ENCODE assay signal across 1 cellular context in the genomic region with DNA sequence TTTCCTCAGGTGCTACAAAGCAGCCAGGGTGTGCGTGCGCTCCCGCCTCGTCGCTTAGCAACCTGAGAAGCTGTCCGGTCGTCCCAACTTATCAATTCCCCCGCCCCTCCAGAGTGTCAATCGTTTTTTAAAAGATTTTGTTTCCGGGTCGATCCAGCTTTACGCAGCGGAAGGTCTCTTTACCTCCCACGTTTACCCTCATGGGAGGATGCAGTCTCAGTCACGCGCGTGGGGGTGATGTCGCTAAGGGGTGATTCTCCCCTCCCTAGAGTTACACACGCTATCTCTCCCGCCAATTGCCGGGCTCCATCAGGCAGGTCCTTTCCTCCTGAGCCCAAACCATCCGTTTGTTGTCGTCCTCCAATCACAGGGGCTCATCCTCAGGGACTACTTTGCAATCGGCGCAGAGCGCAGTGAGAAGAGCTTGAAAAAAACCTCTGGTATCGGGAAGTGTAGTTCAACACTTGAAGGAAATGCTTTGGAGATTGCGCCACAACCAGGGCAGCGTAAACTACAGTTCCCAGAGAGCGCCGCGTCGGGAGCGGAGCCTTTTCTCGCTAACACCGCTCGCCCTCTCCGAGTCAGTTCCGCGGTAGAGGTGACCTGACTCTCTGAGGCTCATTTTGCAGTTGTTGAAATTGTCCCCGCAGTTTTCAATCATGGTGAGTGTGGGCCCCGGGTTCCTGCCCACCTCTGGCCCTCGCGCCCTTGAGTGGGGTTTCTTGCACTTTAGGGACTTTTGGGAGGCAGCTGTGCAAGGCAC.
TF ChIP-seq lines count a peak whose summit lies in the region.

TSS of gene MDH1 (plus strand) at position 579 of the 763 bp plus-strand sequence. CDS start at position 660, 81 bp downstream.
TSS of gene WDPCP (minus strand) at position 93 of the 763 bp plus-strand sequence. CDS start 206 bp downstream, outside the sequence.

TF ChIP-seq in K562, 482 proteins besides CTCF, POLR2A, EP300 and RAD21 (continued from another document and continues in another):
- TF ChIP-seq, protein P1, sequence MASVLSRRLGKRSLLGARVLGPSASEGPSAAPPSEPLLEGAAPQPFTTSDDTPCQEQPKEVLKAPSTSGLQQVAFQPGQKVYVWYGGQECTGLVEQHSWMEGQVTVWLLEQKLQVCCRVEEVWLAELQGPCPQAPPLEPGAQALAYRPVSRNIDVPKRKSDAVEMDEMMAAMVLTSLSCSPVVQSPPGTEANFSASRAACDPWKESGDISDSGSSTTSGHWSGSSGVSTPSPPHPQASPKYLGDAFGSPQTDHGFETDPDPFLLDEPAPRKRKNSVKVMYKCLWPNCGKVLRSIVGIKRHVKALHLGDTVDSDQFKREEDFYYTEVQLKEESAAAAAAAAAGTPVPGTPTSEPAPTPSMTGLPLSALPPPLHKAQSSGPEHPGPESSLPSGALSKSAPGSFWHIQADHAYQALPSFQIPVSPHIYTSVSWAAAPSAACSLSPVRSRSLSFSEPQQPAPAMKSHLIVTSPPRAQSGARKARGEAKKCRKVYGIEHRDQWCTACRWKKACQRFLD (CRISPR knock-in tag; IDR thresholded peaks at IDR 0.05), result peak; percentile 95
- no peak for TF ChIP-seq ZSCAN32 (CRISPR knock-in tag; IDR thresholded peaks at IDR 0.05)
- no peak for TF ChIP-seq ZFP91 (CRISPR knock-in tag; IDR thresholded peaks at IDR 0.05)
- TF ChIP-seq ZNF551 (CRISPR knock-in tag; IDR thresholded peaks at IDR 0.05), result no peak
- no peak for TF ChIP-seq ERF (CRISPR knock-in tag; IDR thresholded peaks at IDR 0.05)
- TF ChIP-seq, protein P2, sequence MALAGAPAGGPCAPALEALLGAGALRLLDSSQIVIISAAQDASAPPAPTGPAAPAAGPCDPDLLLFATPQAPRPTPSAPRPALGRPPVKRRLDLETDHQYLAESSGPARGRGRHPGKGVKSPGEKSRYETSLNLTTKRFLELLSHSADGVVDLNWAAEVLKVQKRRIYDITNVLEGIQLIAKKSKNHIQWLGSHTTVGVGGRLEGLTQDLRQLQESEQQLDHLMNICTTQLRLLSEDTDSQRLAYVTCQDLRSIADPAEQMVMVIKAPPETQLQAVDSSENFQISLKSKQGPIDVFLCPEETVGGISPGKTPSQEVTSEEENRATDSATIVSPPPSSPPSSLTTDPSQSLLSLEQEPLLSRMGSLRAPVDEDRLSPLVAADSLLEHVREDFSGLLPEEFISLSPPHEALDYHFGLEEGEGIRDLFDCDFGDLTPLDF (CRISPR knock-in tag; IDR thresholded peaks at IDR 0.05), result peak; percentile 62; the same call in 1 of the 2 replicates
- no peak for TF ChIP-seq MEIS2 (IDR thresholded peaks at IDR 0.05; ENCODE audit: partially characterized antibody)
- TF ChIP-seq SPI1 (IDR thresholded peaks at IDR 0.05; ENCODE audit: borderline replicate concordance, low read depth, low read length), result no peak
- TF ChIP-seq ZNF274 (IDR thresholded peaks at IDR 0.05; ENCODE audit: borderline replicate concordance, low read depth, low read length), result no peak
- no peak for TF ChIP-seq ZNF586 (CRISPR knock-in tag; conservative IDR thresholded peaks at IDR 0.05)
- TF ChIP-seq, protein P3, sequence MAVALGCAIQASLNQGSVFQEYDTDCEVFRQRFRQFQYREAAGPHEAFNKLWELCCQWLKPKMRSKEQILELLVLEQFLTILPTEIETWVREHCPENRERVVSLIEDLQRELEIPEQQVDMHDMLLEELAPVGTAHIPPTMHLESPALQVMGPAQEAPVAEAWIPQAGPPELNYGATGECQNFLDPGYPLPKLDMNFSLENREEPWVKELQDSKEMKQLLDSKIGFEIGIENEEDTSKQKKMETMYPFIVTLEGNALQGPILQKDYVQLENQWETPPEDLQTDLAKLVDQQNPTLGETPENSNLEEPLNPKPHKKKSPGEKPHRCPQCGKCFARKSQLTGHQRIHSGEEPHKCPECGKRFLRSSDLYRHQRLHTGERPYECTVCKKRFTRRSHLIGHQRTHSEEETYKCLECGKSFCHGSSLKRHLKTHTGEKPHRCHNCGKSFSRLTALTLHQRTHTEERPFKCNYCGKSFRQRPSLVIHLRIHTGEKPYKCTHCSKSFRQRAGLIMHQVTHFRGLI (CRISPR knock-in tag; IDR thresholded peaks at IDR 0.05), result peak; percentile 74; the same call in 1 of the 2 replicates
- TF ChIP-seq TCF7L2 (IDR thresholded peaks at IDR 0.05; ENCODE audit: low read depth, low read length), result no peak
- TF ChIP-seq ZNF232 (CRISPR knock-in tag; IDR thresholded peaks at IDR 0.05), result no peak
- TF ChIP-seq POLR2AphosphoS5 (IDR thresholded peaks at IDR 0.05; ENCODE audit: control insufficient read depth, insufficient read depth, low read depth, low read length), result peak; percentile 84
- TF ChIP-seq, protein P4, sequence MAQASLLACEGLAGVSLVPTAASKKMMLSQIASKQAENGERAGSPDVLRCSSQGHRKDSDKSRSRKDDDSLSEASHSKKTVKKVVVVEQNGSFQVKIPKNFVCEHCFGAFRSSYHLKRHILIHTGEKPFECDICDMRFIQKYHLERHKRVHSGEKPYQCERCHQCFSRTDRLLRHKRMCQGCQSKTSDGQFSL (CRISPR knock-in tag; IDR thresholded peaks at IDR 0.05), result 0 out of 2 replicates have a peak, but pooled peaks have one; percentile 42
- TF ChIP-seq, protein P4 (tag; IDR thresholded peaks at IDR 0.05), result peak in 1 of 2 experiments; percentile 66; a peak in 1 of 4 replicates
- TF ChIP-seq CSDE1 (IDR thresholded peaks at IDR 0.05), result no peak
- TF ChIP-seq ZKSCAN8 (CRISPR knock-in tag; IDR thresholded peaks at IDR 0.05), result 0 out of 2 replicates have a peak, but pooled peaks have one; percentile 37
- TF ChIP-seq CBFB (CRISPR knock-in tag; IDR thresholded peaks at IDR 0.05), result 0 out of 2 replicates have a peak, but pooled peaks have one; percentile 30
- TF ChIP-seq STAT5B (CRISPR knock-in tag; IDR thresholded peaks at IDR 0.05), result no peak
- TF ChIP-seq TRIM28 (IDR thresholded peaks at IDR 0.05), result no peak
- TF ChIP-seq CHD1 (IDR thresholded peaks at IDR 0.05; ENCODE audit: low read length), result no peak
- TF ChIP-seq, protein P5, sequence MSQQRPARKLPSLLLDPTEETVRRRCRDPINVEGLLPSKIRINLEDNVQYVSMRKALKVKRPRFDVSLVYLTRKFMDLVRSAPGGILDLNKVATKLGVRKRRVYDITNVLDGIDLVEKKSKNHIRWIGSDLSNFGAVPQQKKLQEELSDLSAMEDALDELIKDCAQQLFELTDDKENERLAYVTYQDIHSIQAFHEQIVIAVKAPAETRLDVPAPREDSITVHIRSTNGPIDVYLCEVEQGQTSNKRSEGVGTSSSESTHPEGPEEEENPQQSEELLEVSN (IDR thresholded peaks at IDR 0.05; ENCODE audit: borderline replicate concordance in 1 of 2, extremely low read depth in 1 of 2, insufficient read depth in 1 of 2, insufficient read length in 1 of 2, low read depth in 1 of 2, low read length in 1 of 2, poor library complexity in 1 of 2, severe bottlenecking in 1 of 2), result peak in 1 of 2 experiments; percentile 21
- no peak for TF ChIP-seq ZFP1 (CRISPR knock-in tag; IDR thresholded peaks at IDR 0.05)
- TF ChIP-seq GTF2E2 (tag; IDR thresholded peaks at IDR 0.05), result no peak; the same call in 1 of the 2 replicates
- peak; percentile 89 for TF ChIP-seq TAF9B (IDR thresholded peaks at IDR 0.05; ENCODE audit: partially characterized antibody)
- TF ChIP-seq, protein P6, sequence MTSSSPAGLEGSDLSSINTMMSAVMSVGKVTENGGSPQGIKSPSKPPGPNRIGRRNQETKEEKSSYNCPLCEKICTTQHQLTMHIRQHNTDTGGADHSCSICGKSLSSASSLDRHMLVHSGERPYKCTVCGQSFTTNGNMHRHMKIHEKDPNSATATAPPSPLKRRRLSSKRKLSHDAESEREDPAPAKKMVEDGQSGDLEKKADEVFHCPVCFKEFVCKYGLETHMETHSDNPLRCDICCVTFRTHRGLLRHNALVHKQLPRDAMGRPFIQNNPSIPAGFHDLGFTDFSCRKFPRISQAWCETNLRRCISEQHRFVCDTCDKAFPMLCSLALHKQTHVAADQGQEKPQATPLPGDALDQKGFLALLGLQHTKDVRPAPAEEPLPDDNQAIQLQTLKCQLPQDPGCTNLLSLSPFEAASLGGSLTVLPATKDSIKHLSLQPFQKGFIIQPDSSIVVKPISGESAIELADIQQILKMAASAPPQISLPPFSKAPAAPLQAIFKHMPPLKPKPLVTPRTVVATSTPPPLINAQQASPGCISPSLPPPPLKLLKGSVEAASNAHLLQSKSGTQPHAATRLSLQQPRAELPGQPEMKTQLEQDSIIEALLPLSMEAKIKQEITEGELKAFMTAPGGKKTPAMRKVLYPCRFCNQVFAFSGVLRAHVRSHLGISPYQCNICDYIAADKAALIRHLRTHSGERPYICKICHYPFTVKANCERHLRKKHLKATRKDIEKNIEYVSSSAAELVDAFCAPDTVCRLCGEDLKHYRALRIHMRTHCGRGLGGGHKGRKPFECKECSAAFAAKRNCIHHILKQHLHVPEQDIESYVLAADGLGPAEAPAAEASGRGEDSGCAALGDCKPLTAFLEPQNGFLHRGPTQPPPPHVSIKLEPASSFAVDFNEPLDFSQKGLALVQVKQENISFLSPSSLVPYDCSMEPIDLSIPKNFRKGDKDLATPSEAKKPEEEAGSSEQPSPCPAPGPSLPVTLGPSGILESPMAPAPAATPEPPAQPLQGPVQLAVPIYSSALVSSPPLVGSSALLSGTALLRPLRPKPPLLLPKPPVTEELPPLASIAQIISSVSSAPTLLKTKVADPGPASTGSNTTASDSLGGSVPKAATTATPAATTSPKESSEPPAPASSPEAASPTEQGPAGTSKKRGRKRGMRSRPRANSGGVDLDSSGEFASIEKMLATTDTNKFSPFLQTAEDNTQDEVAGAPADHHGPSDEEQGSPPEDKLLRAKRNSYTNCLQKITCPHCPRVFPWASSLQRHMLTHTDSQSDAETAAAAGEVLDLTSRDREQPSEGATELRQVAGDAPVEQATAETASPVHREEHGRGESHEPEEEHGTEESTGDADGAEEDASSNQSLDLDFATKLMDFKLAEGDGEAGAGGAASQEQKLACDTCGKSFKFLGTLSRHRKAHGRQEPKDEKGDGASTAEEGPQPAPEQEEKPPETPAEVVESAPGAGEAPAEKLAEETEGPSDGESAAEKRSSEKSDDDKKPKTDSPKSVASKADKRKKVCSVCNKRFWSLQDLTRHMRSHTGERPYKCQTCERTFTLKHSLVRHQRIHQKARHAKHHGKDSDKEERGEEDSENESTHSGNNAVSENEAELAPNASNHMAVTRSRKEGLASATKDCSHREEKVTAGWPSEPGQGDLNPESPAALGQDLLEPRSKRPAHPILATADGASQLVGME (CRISPR knock-in tag; IDR thresholded peaks at IDR 0.05), result peak; percentile 96
- 0 out of 2 replicates have a peak, but pooled peaks have one; percentile 55 for TF ChIP-seq HIVEP1 (CRISPR knock-in tag; IDR thresholded peaks at IDR 0.05)
- no peak for TF ChIP-seq ZNF518B (CRISPR knock-in tag; IDR thresholded peaks at IDR 0.05)
- peak; percentile 47; the same call in 1 of the 2 replicates for TF ChIP-seq ZC3H11A (IDR thresholded peaks at IDR 0.05; ENCODE audit: low read depth, low read length)
- peak; percentile 97 for TF ChIP-seq ZNF589 (CRISPR knock-in tag; IDR thresholded peaks at IDR 0.05; ENCODE audit: low read depth)
